8 cellular contexts compared by ENCODE assay signal in genomic region chr1:153548722-153549695, GRCh38. TPM values are rescaled to one million over a fixed set of nuclear protein-coding genes. Genes with fewer than 3 reads are reported as not detected.
DNase-seq lines count a peak whose midpoint lies in the region; ATAC-seq and TF ChIP-seq lines count a peak whose summit lies in the region.

TSS of gene S100A3 (minus strand) at chr1:153549258. CDS start at chr1:153548485, 773 bp downstream.

- no peak within 1 kb of the TSS for H2AFZ ChIP-seq in MM.1S (ENCODE audit: low read length)

- H3K4me3 ChIP-seq in SJSA1 = no peak within 1 kb of the TSS
- no peak within 1 kb of the TSS for H3K4me3 ChIP-seq in gastroesophageal sphincter
- H3K4me3 ChIP-seq in gastrocnemius medialis = no peak within 1 kb of the TSS
- H3K4me3 ChIP-seq in MM.1S (ENCODE audit: low read length) = no peak within 1 kb of the TSS

- TF ChIP-seq CTCF in gastroesophageal sphincter (IDR thresholded peaks at IDR 0.05) = peak in 1 of 4 experiments; percentile 23
- TF ChIP-seq CTCF in gastrocnemius medialis (IDR thresholded peaks at IDR 0.05 in 4 of 5, conservative IDR thresholded peaks at IDR 0.05 in 1 of 5) = peak in 2 of 5 experiments; percentile 9 to 19
- TF ChIP-seq CTCF in MM.1S (IDR thresholded peaks at IDR 0.05; ENCODE audit: low read length) = no peak

- intact Hi-C loops in gastrocnemius medialis (cut with DNase I; ENCODE audit: low total_unique reads) = no loop called here

- H3K27me3 ChIP-seq in SJSA1 (replicated peaks) (no peaks in the 10 kb centered on the region), gastroesophageal sphincter (no peaks in the 10 kb centered on the region), gastrocnemius medialis (no peaks in the 10 kb centered on the region), MM.1S (replicated peaks; ENCODE audit: insufficient read depth, low read length) (no peaks in the 10 kb centered on the region)

- H3K4me2 ChIP-seq in MM.1S (ENCODE audit: low read depth, low read length) = no peak within 1 kb of the TSS

- H3K9me2 ChIP-seq in MM.1S (replicated peaks; ENCODE audit: insufficient read depth, low read length) = no peaks in the 10 kb centered on the region

- H3K4me1 ChIP-seq in SJSA1 (replicated peaks) (peaks cover 62% of the 10 kb centered on the region), gastroesophageal sphincter (peaks cover 5 to 80% (median 68%) of the 10 kb centered on the region in 3 donors), gastrocnemius medialis (peaks cover 30 to 60% of the 10 kb centered on the region in 2 donors), MM.1S (ENCODE audit: low read length) (0 out of 2 replicates have a peak, but pooled peaks cover 10% of the 10 kb centered on the region)

- H3K9me3 ChIP-seq in SJSA1 (replicated peaks) = no peaks in the 10 kb centered on the region
- no peaks in the 10 kb centered on the region for H3K9me3 ChIP-seq in gastroesophageal sphincter
- H3K9me3 ChIP-seq in gastrocnemius medialis = no peaks in the 10 kb centered on the region
- no peaks in the 10 kb centered on the region for H3K9me3 ChIP-seq in MM.1S (replicated peaks; ENCODE audit: insufficient read depth, low read length)

- no peak within 1 kb of the TSS for H3K9ac ChIP-seq in MM.1S (ENCODE audit: low read length)

- ATAC-seq in gastroesophageal sphincter = peak; percentile 68
- ATAC-seq in gastrocnemius medialis = peak; percentile 53 to 59
- ATAC-seq in GM21737 (IDR thresholded peaks at IDR 0.05; ENCODE audit: unreplicated experiment) = no peak
- ATAC-seq in GM21529 (IDR thresholded peaks at IDR 0.05; ENCODE audit: unreplicated experiment) = no peak

- H3K79me2 ChIP-seq in MM.1S (ENCODE audit: low read length) = no peaks in the 10 kb centered on the region

- DNase-seq in EH (ENCODE audit: low read depth) (peak; percentile 97), SJSA1 (ENCODE audit: low read depth in 1 of 2, low spot score in 2 of 2) (peak; percentile 84 to 94), gastrocnemius medialis (peak; percentile 52 to 72), MM.1S (no peak), NCI-H2196 treated with DMSO at 0.1 percent for 48 hours (lab: John Stamatoyannopoulos, UW; ENCODE audit: unreplicated experiment) (no peak)

- H3K27ac ChIP-seq in SJSA1 = peak within 1 kb of the TSS; percentile 75
- peak within 1 kb of the TSS in 3 of 4 donors; percentile 70 to 79 (median 71) for H3K27ac ChIP-seq in gastroesophageal sphincter
- peak within 1 kb of the TSS; percentile 52 to 75 (median 58) for H3K27ac ChIP-seq in gastrocnemius medialis
- no peak within 1 kb of the TSS for H3K27ac ChIP-seq in MM.1S (ENCODE audit: low read length)

- no peak for TF ChIP-seq POLR2A in gastroesophageal sphincter (IDR thresholded peaks at IDR 0.05)
- no peak for TF ChIP-seq POLR2A in gastrocnemius medialis (IDR thresholded peaks at IDR 0.05)

- TF ChIP-seq EP300 in gastroesophageal sphincter (IDR thresholded peaks at IDR 0.05) = no peak

- in situ Hi-C loops in gastrocnemius medialis (cut with MboI; ENCODE audit: low sequenced_read_pairs in 4 of 4) = loop anchor here in 1 of 4 donors (25.0 kb wide), 1 partner anchor 438 kb away; the partner anchor contains the start of genes JTB, RAB13 and RPS27

- WGBS in gastroesophageal sphincter (ENCODE audit: low coverage in 1 of 2), 2 donors = 33 to 45% methylated on average over 3 to 7 of the region's 14 CpGs

- no peaks in the 10 kb centered on the region for H4K20me1 ChIP-seq in MM.1S (ENCODE audit: insufficient read depth, low read length)

- no peaks in the 10 kb centered on the region for H3F3A ChIP-seq in MM.1S (ENCODE audit: insufficient read depth, low read length)

- H3K36me3 ChIP-seq in SJSA1 = no peaks in the 10 kb centered on the region
- no peaks in the 10 kb centered on the region for H3K36me3 ChIP-seq in gastroesophageal sphincter
- no peaks in the 10 kb centered on the region for H3K36me3 ChIP-seq in gastrocnemius medialis
- no peaks in the 10 kb centered on the region for H3K36me3 ChIP-seq in MM.1S (replicated peaks; ENCODE audit: insufficient read depth, low read length)

RNA-seq across cellular contexts. Expression of gene S100A3, which starts in this region (rescaled TPM):
- 0.31 and 2.9 TPM in 2 replicates for total RNA-seq in SJSA1 (2014; rRNA removed; shearing (Covaris generic))
- total RNA-seq in gastroesophageal sphincter = 1 to 10 TPM in 2 of 4 donors, under 1 TPM in 1, not detected in 1; 0.69 to 6.0 (median 1.1) TPM
- 1 to 10 TPM in 1 of 4 donors, under 1 TPM in 1, not detected in 2; 0.88 to 1.6 TPM for total RNA-seq in gastrocnemius medialis

Comparison
In these comparisons a context has a peak if more than half of its experiments do, and no peak if none do; other contexts are left out.
1. DNase-seq: peak in EH (single experiment), SJSA1 (2 of 2) and gastrocnemius medialis (2 of 2); none in MM.1S (single experiment) and NCI-H2196 treated with DMSO at 0.1 percent for 48 hours (single experiment).
2. ATAC-seq: peak in gastroesophageal sphincter (single experiment) and gastrocnemius medialis (2 of 2); none in GM21737 (single experiment) and GM21529 (single experiment).